Comparison of ENCODE assay signal across 2 cellular contexts in genomic region chr1:155871390-155871789, GRCh38.
TF ChIP-seq lines count a peak whose summit lies in the region.

No MANE protein-coding gene starts in this region.

TF ChIP-seq in endothelial cell of umbilical vein, 7 proteins besides CTCF, POLR2A, EP300 and RAD21 (continued from another document):
- TF ChIP-seq JUN (IDR thresholded peaks at IDR 0.05; ENCODE audit: borderline replicate concordance, insufficient read depth, insufficient read length, low read depth) (no peak), EZH2 (IDR thresholded peaks at IDR 0.05; ENCODE audit: borderline replicate concordance, low read depth, low read length, severe bottlenecking) (no peak)

TF ChIP-seq in neural cell, 6 proteins besides CTCF, POLR2A, EP300 and RAD21 (continued from another document):
- TF ChIP-seq, protein P1, sequence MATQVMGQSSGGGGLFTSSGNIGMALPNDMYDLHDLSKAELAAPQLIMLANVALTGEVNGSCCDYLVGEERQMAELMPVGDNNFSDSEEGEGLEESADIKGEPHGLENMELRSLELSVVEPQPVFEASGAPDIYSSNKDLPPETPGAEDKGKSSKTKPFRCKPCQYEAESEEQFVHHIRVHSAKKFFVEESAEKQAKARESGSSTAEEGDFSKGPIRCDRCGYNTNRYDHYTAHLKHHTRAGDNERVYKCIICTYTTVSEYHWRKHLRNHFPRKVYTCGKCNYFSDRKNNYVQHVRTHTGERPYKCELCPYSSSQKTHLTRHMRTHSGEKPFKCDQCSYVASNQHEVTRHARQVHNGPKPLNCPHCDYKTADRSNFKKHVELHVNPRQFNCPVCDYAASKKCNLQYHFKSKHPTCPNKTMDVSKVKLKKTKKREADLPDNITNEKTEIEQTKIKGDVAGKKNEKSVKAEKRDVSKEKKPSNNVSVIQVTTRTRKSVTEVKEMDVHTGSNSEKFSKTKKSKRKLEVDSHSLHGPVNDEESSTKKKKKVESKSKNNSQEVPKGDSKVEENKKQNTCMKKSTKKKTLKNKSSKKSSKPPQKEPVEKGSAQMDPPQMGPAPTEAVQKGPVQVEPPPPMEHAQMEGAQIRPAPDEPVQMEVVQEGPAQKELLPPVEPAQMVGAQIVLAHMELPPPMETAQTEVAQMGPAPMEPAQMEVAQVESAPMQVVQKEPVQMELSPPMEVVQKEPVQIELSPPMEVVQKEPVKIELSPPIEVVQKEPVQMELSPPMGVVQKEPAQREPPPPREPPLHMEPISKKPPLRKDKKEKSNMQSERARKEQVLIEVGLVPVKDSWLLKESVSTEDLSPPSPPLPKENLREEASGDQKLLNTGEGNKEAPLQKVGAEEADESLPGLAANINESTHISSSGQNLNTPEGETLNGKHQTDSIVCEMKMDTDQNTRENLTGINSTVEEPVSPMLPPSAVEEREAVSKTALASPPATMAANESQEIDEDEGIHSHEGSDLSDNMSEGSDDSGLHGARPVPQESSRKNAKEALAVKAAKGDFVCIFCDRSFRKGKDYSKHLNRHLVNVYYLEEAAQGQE (IDR thresholded peaks at IDR 0.05; ENCODE audit: borderline replicate concordance): no peak
